ENCODE assay signal across 26 cellular contexts in genomic region chr2:232573042-232573441, GRCh38. TPM values are rescaled to one million over a fixed set of nuclear protein-coding genes. Genes with fewer than 3 reads are reported as not detected.
A peak's percentile ranks its signal among the peaks of the same experiment; 100 is the strongest.
DNase-seq lines count a peak whose midpoint lies in the region; ATAC-seq, FAIRE-seq and TF ChIP-seq lines count a peak whose summit lies in the region.
"Had no signal": no experiment of that assay in that cellular context is flagged by ENCODE, and none has a peak within 500 bp of the region (broad histone marks: within the 10 kb centered on the region; RNA-seq: fewer than 3 reads in every experiment).

No MANE protein-coding gene starts in this region.

- TF ChIP-seq EP300 in upper lobe of left lung (IDR thresholded peaks at IDR 0.05): no peak

- no peak for TF ChIP-seq POLR2A in upper lobe of left lung (IDR thresholded peaks at IDR 0.05)

- H3K27ac ChIP-seq in kidney (ENCODE audit: low read depth in 2 of 2, low read length in 2 of 2) (peak overlapping the region; percentile 28 to 64), skeletal muscle tissue (ENCODE audit: low read depth, low read length) (peak overlapping the region; percentile 81), upper lobe of left lung (no peak overlapping the region)

- H3K4me3 ChIP-seq in kidney (ENCODE audit: low read length in 2 of 2): peak overlapping the region in 1 of 2 donors; percentile 39
- H3K4me3 ChIP-seq in mucosa of descending colon: no peak overlapping the region
- H3K4me3 ChIP-seq in skeletal muscle tissue (ENCODE audit: low read length in 3 of 3): no peak overlapping the region
- H3K4me3 ChIP-seq in upper lobe of left lung: no peak overlapping the region
- H3K4me3 ChIP-seq: K562, MG63, Peyer's patch, SJCRH30 had no signal

- H3K36me3 ChIP-seq in kidney (ENCODE audit: control insufficient read depth in 1 of 2, insufficient read depth in 2 of 2, low read length in 2 of 2): peaks cover 18 to 27% of the 10 kb centered on the region in 2 donors
- H3K36me3 ChIP-seq in mucosa of descending colon (ENCODE audit: low read depth): peaks cover 9% of the 10 kb centered on the region
- peaks cover 21 to 38% (median 25%) of the 10 kb centered on the region in 3 donors for H3K36me3 ChIP-seq in skeletal muscle tissue (ENCODE audit: control insufficient read depth in 3 of 3, insufficient read depth in 3 of 3, low read length in 3 of 3)
- H3K36me3 ChIP-seq in upper lobe of left lung: peaks cover 17 to 89% (median 52%) of the 10 kb centered on the region in 4 donors

- H3K9me3 ChIP-seq in kidney (ENCODE audit: control insufficient read depth in 1 of 2, low read length in 2 of 2): no peaks in the 10 kb centered on the region
- no peaks in the 10 kb centered on the region for H3K9me3 ChIP-seq in mucosa of descending colon
- H3K9me3 ChIP-seq in skeletal muscle tissue (ENCODE audit: control insufficient read depth in 3 of 3, low read length in 3 of 3): no peaks in the 10 kb centered on the region
- no peaks in the 10 kb centered on the region for H3K9me3 ChIP-seq in upper lobe of left lung
- H3K9me3 ChIP-seq: MG63, Peyer's patch, SJCRH30 had no signal

- H3K27me3 ChIP-seq in skeletal muscle tissue (ENCODE audit: control insufficient read depth in 3 of 3, insufficient read depth in 3 of 3, low read length in 3 of 3): no peaks in the 10 kb centered on the region
- H3K27me3 ChIP-seq in upper lobe of left lung: no peaks in the 10 kb centered on the region
- H3K27me3 ChIP-seq: MG63, Peyer's patch, SJCRH30 had no signal

- peak; percentile 54 for DNase-seq in Caki2 (ENCODE audit: low read depth)
- DNase-seq in kidney: no peak
- no peak for DNase-seq in mucosa of descending colon
- DNase-seq in upper lobe of left lung: no peak
- DNase-seq in stimulated activated CD4-positive, alpha-beta T cell treated with anti-CD3 and anti-CD28 coated beads, Interleukin-2, amount 100 ng/mL, for 24 hours: no peak
- DNase-seq in cortex of kidney (lab: John Stamatoyannopoulos, UW): no peak
- no peak for DNase-seq in NCI-H187 treated with DMSO at 0.1 percent for 48 hours (lab: John Stamatoyannopoulos, UW)
- DNase-seq: 8988T; AML-193; CD8-positive, alpha-beta memory T cell; DMS53; GDM1; H7; HFFc6; MG63; NCI-H1417; NCI-H1694 treated with DMSO at 0.1 percent for 48 hours; NCI-H446; NCI-H526; Peyer's patch; SJCRH30 had no signal

- no peak for FAIRE-seq in kidney (lab: Jason Lieb, UNC)
- FAIRE-seq: D721Med, K562 had no signal

- H3K4me1 ChIP-seq in kidney (ENCODE audit: control insufficient read depth in 1 of 2, insufficient read depth in 1 of 2, low read depth in 1 of 2, low read length in 2 of 2) (peaks cover 4 to 38% of the 10 kb centered on the region in 2 donors), mucosa of descending colon (ENCODE audit: low read depth) (peaks cover 10% of the 10 kb centered on the region), skeletal muscle tissue (ENCODE audit: control insufficient read depth in 3 of 3, insufficient read depth in 3 of 3, low read length in 3 of 3) (peaks cover 34 to 80% (median 52%) of the 10 kb centered on the region in 3 donors), upper lobe of left lung (peaks cover 0 to 9% (median 0%) of the 10 kb centered on the region in 4 donors)
- H3K4me1 ChIP-seq: Peyer's patch had no signal

- H3K9ac ChIP-seq in kidney (ENCODE audit: low read length in 2 of 2): peak overlapping the region in 1 of 2 donors; percentile 20
- no peak overlapping the region for H3K9ac ChIP-seq in skeletal muscle tissue (ENCODE audit: low read depth in 1 of 3, low read length in 3 of 3)

- in situ Hi-C loops in Caki2 (cut with HindIII; ENCODE audit: low pct_unique_long_range_greater_than_20kb, low sequenced_read_pairs): no loop called here

- intact Hi-C loops in kidney (cut with DNase I): no loop called here
- intact Hi-C loops in mucosa of descending colon (cut with DNase I, micrococcal nuclease): no loop called here

- peak; percentile 71 for ATAC-seq in mucosa of descending colon
- ATAC-seq in upper lobe of left lung (ENCODE audit: low FRiP score in 2 of 2): no peak
- ATAC-seq: K562 had no signal

- no peak for TF ChIP-seq CTCF in kidney (IDR thresholded peaks at IDR 0.05; ENCODE audit: borderline replicate concordance, extremely low read depth, insufficient read depth)
- no peak for TF ChIP-seq CTCF in mucosa of descending colon (IDR thresholded peaks at IDR 0.05)
- TF ChIP-seq CTCF in upper lobe of left lung (IDR thresholded peaks at IDR 0.05): no peak

RNA-seq across cellular contexts. Expression of gene EIF4E2, which starts 22.6 kb away (rescaled TPM):
- 74.2 and 146 TPM in 2 replicates for total RNA-seq in Caki2 (2014; rRNA removed; shearing (Covaris generic); ENCODE audit: low replicate concordance)
- total RNA-seq in kidney: 79.2 TPM
- 78.3 TPM for polyA plus RNA-seq in kidney (ENCODE audit: insufficient read depth, low read depth, low replicate concordance)
- total RNA-seq in mucosa of descending colon: 100 to 1,000 TPM in 1 of 3 donors, 10 to 100 TPM in 2; 62.7 to 116 (median 90.9) TPM
- 204 TPM for total RNA-seq in skeletal muscle tissue
- total RNA-seq in upper lobe of left lung: 10 to 100 TPM; 24.1 to 96.4 (median 57.2) TPM

RNA-seq across cellular contexts. Expression of gene TIGD1, which starts 22.7 kb away (rescaled TPM):
- 1.6 and 2.2 TPM in 2 replicates for total RNA-seq in Caki2 (2014; rRNA removed; shearing (Covaris generic); ENCODE audit: low replicate concordance)
- total RNA-seq in kidney: 7.0 TPM
- polyA plus RNA-seq in kidney (ENCODE audit: insufficient read depth, low read depth, low replicate concordance): 4.8 TPM
- 1 to 10 TPM; 4.1 to 5.6 (median 5.4) TPM for total RNA-seq in mucosa of descending colon
- 3.7 TPM for total RNA-seq in skeletal muscle tissue
- total RNA-seq in upper lobe of left lung: 10 to 100 TPM in 1 of 6 donors, 1 to 10 TPM in 5; 2.6 to 12.6 (median 4.4) TPM

RNA-seq across cellular contexts. Expression of gene CHRNG, which starts 33.5 kb away (rescaled TPM):
- total RNA-seq in Caki2 (2014; rRNA removed; shearing (Covaris generic); ENCODE audit: low replicate concordance): not detected in 2 replicates
- total RNA-seq in kidney (not detected), mucosa of descending colon (not detected), skeletal muscle tissue (35.5 TPM), upper lobe of left lung (not detected)
- not detected for polyA plus RNA-seq in kidney (ENCODE audit: insufficient read depth, low read depth, low replicate concordance)
- total RNA-seq: CD8-positive, alpha-beta memory T cell; H7; HFFc6; K562; OCI-LY7; Peyer's patch had no signal
- polyA plus RNA-seq: AG04450; CD8-positive, alpha-beta memory T cell; K562 had no signal

RNA-seq across cellular contexts. Expression of gene CHRND, which starts 47.1 kb away (rescaled TPM):
- total RNA-seq in Caki2 (2014; rRNA removed; shearing (Covaris generic); ENCODE audit: low replicate concordance): not detected in 2 replicates
- total RNA-seq in kidney (not detected), mucosa of descending colon (not detected), skeletal muscle tissue (32.9 TPM), upper lobe of left lung (not detected)
- polyA plus RNA-seq in kidney (ENCODE audit: insufficient read depth, low read depth, low replicate concordance): not detected
- total RNA-seq: CD8-positive, alpha-beta memory T cell; H7; HFFc6; K562; OCI-LY7; Peyer's patch had no signal
- polyA plus RNA-seq: AG04450; CD8-positive, alpha-beta memory T cell; K562 had no signal

RNA-seq across cellular contexts. Expression of gene PRSS56, which starts 52.9 kb away (rescaled TPM):
- not detected in 2 replicates for total RNA-seq in Caki2 (2014; rRNA removed; shearing (Covaris generic); ENCODE audit: low replicate concordance)
- total RNA-seq in kidney: not detected
- polyA plus RNA-seq in kidney (ENCODE audit: insufficient read depth, low read depth, low replicate concordance): not detected
- not detected for total RNA-seq in mucosa of descending colon
- total RNA-seq in skeletal muscle tissue: 1.0 TPM
- total RNA-seq in upper lobe of left lung: not detected
- total RNA-seq: CD8-positive, alpha-beta memory T cell; H7; HFFc6; K562; OCI-LY7; Peyer's patch had no signal
- polyA plus RNA-seq: AG04450; CD8-positive, alpha-beta memory T cell; K562 had no signal

Comparison
In these comparisons a context has a peak if more than half of its experiments do, and no peak if none do; other contexts are left out.
1. H3K27ac ChIP-seq: peak in kidney (2 of 2) and skeletal muscle tissue (single experiment); none in upper lobe of left lung (0 of 4).
2. RNA of gene CHRNG, which starts 33.5 kb away (total RNA-seq): 35.5 TPM in skeletal muscle tissue (single experiment); not detected in Caki2, not detected in kidney (single experiment), not detected in mucosa of descending colon and not detected in upper lobe of left lung; every median in the first group is over 10 times any median in the second.